16 cellular contexts compared by ENCODE assay signal in genomic region chr22:20602589-20603164, GRCh38.
"Had no signal": no experiment of that assay in that cellular context is flagged by ENCODE, and none has a peak within 500 bp of the region (broad histone marks: within the 10 kb centered on the region; RNA-seq: fewer than 3 reads in every experiment).

No MANE protein-coding gene starts in this region.

- ATAC-seq: heart left ventricle, left cardiac atrium, right lobe of liver, upper lobe of right lung had no signal

- H3K27me3 ChIP-seq: right lobe of liver, thyroid gland, upper lobe of right lung had no signal

- H3K9me3 ChIP-seq: heart left ventricle, right lobe of liver, thyroid gland, upper lobe of right lung had no signal

- H3K4me3 ChIP-seq: heart left ventricle, right lobe of liver, skin epidermis, thyroid gland, upper lobe of right lung had no signal

- DNase-seq: activated CD4-positive, alpha-beta memory T cell treated with anti-CD3 and anti-CD28 coated beads for 36 hours; activated CD4-positive, alpha-beta T cell treated with anti-CD3 and anti-CD28 coated beads for 4 hours; activated CD4-positive, CD25-positive, alpha-beta regulatory T cell; activated naive CD4-positive, alpha-beta T cell treated with anti-CD3 and anti-CD28 coated beads for 36 hours; activated T-cell treated with anti-CD3 and anti-CD28 coated beads, Interleukin-2, amount 50 U/mL, for 48 hours; amygdala; heart left ventricle; left cardiac atrium; mesenchymal stem cell; nephron progenitor cell; nucleus accumbens; right lobe of liver; stimulated activated CD4-positive, alpha-beta T cell treated with anti-CD3 and anti-CD28 coated beads, Interleukin-1b, Interleukin-23, amount 100 ng/mL, for 48 hours; thyroid gland; upper lobe of right lung had no signal

- H3K36me3 ChIP-seq: heart left ventricle, right lobe of liver, thyroid gland, upper lobe of right lung had no signal

- H3K27ac ChIP-seq: heart left ventricle, right lobe of liver, skin epidermis, thyroid gland, upper lobe of right lung had no signal

- H3K4me1 ChIP-seq: upper lobe of right lung had no signal
